8 cellular contexts compared by ENCODE assay signal in genomic region chr2:202064206-202064880, GRCh38. TPM values are rescaled to one million over a fixed set of nuclear protein-coding genes. Genes with fewer than 3 reads are reported as not detected.
A peak's percentile ranks its signal among the peaks of the same experiment; 100 is the strongest.
DNase-seq lines count a peak whose midpoint lies in the region; TF ChIP-seq lines count a peak whose summit lies in the region.

No MANE protein-coding gene starts in this region.

- DNase-seq in AG10803 (ENCODE audit: low read depth) (peak; percentile 84), LNCaP clone FGC (ENCODE audit: low read depth) (peak; percentile 7), dermis blood vessel endothelial cell (peak; percentile 4), coronary artery (ENCODE audit: low spot score) (no peak), stomach (no peak), NOMO-1 (lab: John Stamatoyannopoulos, UW; ENCODE audit: unreplicated experiment in 2 of 2) (no peak)
- no peak for DNase-seq in activated CD4-positive, alpha-beta T cell treated with anti-CD3 and anti-CD28 coated beads, Interleukin-2, amount 10 ng/mL, durations not matched to agents 24 days and 14 days

- H3K27ac ChIP-seq in muscle layer of duodenum (ENCODE audit: low read length) (peak overlapping the region; percentile 16), coronary artery (peak overlapping the region in 1 of 2 donors; percentile 46), stomach (peak overlapping the region in 2 of 5 donors; percentile 49 to 56)

- H3K4me3 Mint-ChIP-seq in activated CD4-positive, alpha-beta T cell treated with anti-CD3 and anti-CD28 coated beads, Interleukin-2, amount 10 ng/mL, durations not matched to agents 24 days and 14 days = no peak overlapping the region

- no peaks in the 10 kb centered on the region for H3K36me3 Mint-ChIP-seq in activated CD4-positive, alpha-beta T cell treated with anti-CD3 and anti-CD28 coated beads, Interleukin-2, amount 10 ng/mL, durations not matched to agents 24 days and 14 days (ENCODE audit: low read depth)

- H3K9me3 ChIP-seq in muscle layer of duodenum (ENCODE audit: control insufficient read depth in 1 of 2, low read length in 2 of 2) (no peaks in the 10 kb centered on the region), stomach (no peaks in the 10 kb centered on the region)

- TF ChIP-seq CTCF in AG10803 (conservative IDR thresholded peaks at IDR 0.05; ENCODE audit: low read length) (no peak), LNCaP clone FGC (IDR thresholded peaks at IDR 0.05; ENCODE audit: control insufficient read depth, extremely low read depth, insufficient read depth) (no peak), coronary artery (IDR thresholded peaks at IDR 0.05) (no peak), stomach (IDR thresholded peaks at IDR 0.05) (no peak)

- peaks cover 16% of the 10 kb centered on the region for H3K27me3 Mint-ChIP-seq in activated CD4-positive, alpha-beta T cell treated with anti-CD3 and anti-CD28 coated beads, Interleukin-2, amount 10 ng/mL, durations not matched to agents 24 days and 14 days

- no peak overlapping the region for H3K4me3 ChIP-seq in AG10803 (ENCODE audit: low read length)
- H3K4me3 ChIP-seq in LNCaP clone FGC (ENCODE audit: low read depth, low read length) = no peak overlapping the region
- no peak overlapping the region for H3K4me3 ChIP-seq in muscle layer of duodenum (ENCODE audit: low read depth in 1 of 2, low read length in 2 of 2)
- H3K4me3 ChIP-seq in coronary artery = no peak overlapping the region
- H3K4me3 ChIP-seq in stomach = no peak overlapping the region

- intact Hi-C loops in stomach (cut with DNase I; ENCODE audit: low total_unique reads) = no loop called here
- intact Hi-C loops in activated CD4-positive, alpha-beta T cell treated with anti-CD3 and anti-CD28 coated beads, Interleukin-2, amount 10 ng/mL, durations not matched to agents 24 days and 14 days (cut with micrococcal nuclease) = no loop called here

- H3K4me1 ChIP-seq in muscle layer of duodenum (ENCODE audit: control insufficient read depth in 1 of 2, insufficient read depth in 2 of 2, low read length in 2 of 2) (peaks cover 4 to 13% of the 10 kb centered on the region in 2 donors), stomach (peaks cover 0 to 13% (median 6%) of the 10 kb centered on the region in 4 donors)

- TF ChIP-seq EP300 in stomach (IDR thresholded peaks at IDR 0.05) = no peak

- peaks cover 4% of the 10 kb centered on the region for H3K4me1 Mint-ChIP-seq in activated CD4-positive, alpha-beta T cell treated with anti-CD3 and anti-CD28 coated beads, Interleukin-2, amount 10 ng/mL, durations not matched to agents 24 days and 14 days

- H3K9me3 Mint-ChIP-seq in activated CD4-positive, alpha-beta T cell treated with anti-CD3 and anti-CD28 coated beads, Interleukin-2, amount 10 ng/mL, durations not matched to agents 24 days and 14 days = no peaks in the 10 kb centered on the region

- H3K27me3 ChIP-seq in muscle layer of duodenum (ENCODE audit: low read depth, low read length) = no peaks in the 10 kb centered on the region
- H3K27me3 ChIP-seq in stomach = no peaks in the 10 kb centered on the region

- H3K27ac Mint-ChIP-seq in activated CD4-positive, alpha-beta T cell treated with anti-CD3 and anti-CD28 coated beads, Interleukin-2, amount 10 ng/mL, durations not matched to agents 24 days and 14 days = no peak overlapping the region

- H3K36me3 ChIP-seq in muscle layer of duodenum (ENCODE audit: control insufficient read depth in 1 of 2, insufficient read depth in 2 of 2, low read length in 2 of 2) (no peaks in the 10 kb centered on the region), stomach (no peaks in the 10 kb centered on the region)

- WGBS in stomach, 5 donors = 17 to 24% (median 20%) methylated on average over 3 of the region's 3 CpGs

- TF ChIP-seq POLR2A in stomach (IDR thresholded peaks at IDR 0.05) = no peak

RNA-seq across cellular contexts. Expression of gene KIAA2012, which starts 8.7 kb away (rescaled TPM):
- total RNA-seq in dermis blood vessel endothelial cell (not detected in 2 replicates), stomach (under 1 TPM in 1 of 5 donors, not detected in 4; 0.18 TPM)
- polyA plus RNA-seq in stomach = under 1 TPM in 1 of 3 donors, not detected in 2; 0.03 TPM
- total RNA-seq in activated CD4-positive, alpha-beta T cell treated with anti-CD3 and anti-CD28 coated beads, Interleukin-2, amount 10 ng/mL, durations not matched to agents 24 days and 14 days = not detected in 2 replicates

RNA-seq across cellular contexts. Expression of gene FZD7, which starts 30.7 kb away (rescaled TPM):
- 0.19 and 0.68 TPM in 2 replicates for total RNA-seq in dermis blood vessel endothelial cell
- 10 to 100 TPM in 1 of 5 donors, 1 to 10 TPM in 4; 4.1 to 20.9 (median 7.8) TPM for total RNA-seq in stomach
- polyA plus RNA-seq in stomach = 1 to 10 TPM; 1.7 to 4.6 (median 3.5) TPM
- total RNA-seq in activated CD4-positive, alpha-beta T cell treated with anti-CD3 and anti-CD28 coated beads, Interleukin-2, amount 10 ng/mL, durations not matched to agents 24 days and 14 days = 1.3 TPM in 2 replicates

Comparison
In these comparisons a context has a peak if more than half of its experiments do, and no peak if none do; other contexts are left out.
1. DNase-seq: peak in AG10803 (single experiment), LNCaP clone FGC (single experiment) and dermis blood vessel endothelial cell (single experiment); none in coronary artery (single experiment), stomach (single experiment), activated CD4-positive, alpha-beta T cell treated with anti-CD3 and anti-CD28 coated beads, Interleukin-2, amount 10 ng/mL, durations not matched to agents 24 days and 14 days (single experiment) and NOMO-1 (0 of 2).